9 cellular contexts compared by ENCODE assay signal in genomic region chr16:27314986-27315332, GRCh38. TPM values are rescaled to one million over a fixed set of nuclear protein-coding genes. Genes with fewer than 3 reads are reported as not detected.
A peak's percentile ranks its signal among the peaks of the same experiment; 100 is the strongest.
DNase-seq lines count a peak whose midpoint lies in the region; ATAC-seq and TF ChIP-seq lines count a peak whose summit lies in the region.
"Had no signal": no experiment of that assay in that cellular context is flagged by ENCODE, and none has a peak within 500 bp of the region (broad histone marks: within the 10 kb centered on the region; RNA-seq: fewer than 3 reads in every experiment).

No MANE protein-coding gene starts in this region.

- H3K36me3 ChIP-seq in DND-41 (ENCODE audit: insufficient read depth, low read length) (peaks cover 7% of the 10 kb centered on the region; the same call in 1 of the 2 replicates), esophagus squamous epithelium (peaks cover 0 to 2% (median 0%) of the 10 kb centered on the region in 3 donors), prostate gland (no peaks in the 10 kb centered on the region)

- CTCF ChIA-PET in T-cell (lab: Charles Lee): interaction anchor here (1.2 to 1.7 kb wide), 2 partner anchors 135 to 143 kb away, joined by 5 to 7 read pairs; no protein-coding TSS in a partner anchor

- H3K36me3 Mint-ChIP-seq in T-cell: peaks cover 14% of the 10 kb centered on the region

- H3K9me3 ChIP-seq in DND-41 (ENCODE audit: insufficient read depth, low read length, severe bottlenecking): no peaks in the 10 kb centered on the region
- H3K9me3 ChIP-seq in esophagus squamous epithelium: no peaks in the 10 kb centered on the region
- no peaks in the 10 kb centered on the region for H3K9me3 ChIP-seq in prostate gland

- TF ChIP-seq POLR2A in esophagus squamous epithelium (IDR thresholded peaks at IDR 0.05) (peak in 1 of 4 donors; percentile 9), prostate gland (IDR thresholded peaks at IDR 0.05) (no peak)

- H3K4me3 ChIP-seq in DND-41 (ENCODE audit: low read depth in 1 of 2, low read length in 2 of 2) (peak overlapping the region; percentile 13 to 86; a peak in 3 of 4 replicates), esophagus squamous epithelium (peak overlapping the region; percentile 79 to 98 (median 88)), prostate gland (peak overlapping the region in 1 of 2 donors; percentile 76)

- H4K20me1 ChIP-seq in DND-41 (ENCODE audit: insufficient read depth, low read length): peaks cover 29% of the 10 kb centered on the region

- no peaks in the 10 kb centered on the region for H3K9me3 Mint-ChIP-seq in T-cell

- H3K27me3 ChIP-seq in DND-41 (ENCODE audit: insufficient read depth, low read length, poor library complexity) (no peaks in the 10 kb centered on the region), esophagus squamous epithelium (no peaks in the 10 kb centered on the region), prostate gland (replicated peaks; ENCODE audit: insufficient read depth) (no peaks in the 10 kb centered on the region)

- TF ChIP-seq CTCF in DND-41 (IDR thresholded peaks at IDR 0.05; ENCODE audit: borderline replicate concordance, extremely low read depth, low read length, poor library complexity, severe bottlenecking): no peak
- TF ChIP-seq CTCF in esophagus squamous epithelium (IDR thresholded peaks at IDR 0.05): no peak
- TF ChIP-seq CTCF in prostate gland (IDR thresholded peaks at IDR 0.05): no peak

- H3K4me2 ChIP-seq in DND-41 (ENCODE audit: insufficient read depth, low read length): peak overlapping the region; percentile 96

- no peaks in the 10 kb centered on the region for H3K27me3 Mint-ChIP-seq in T-cell

- H3K27ac ChIP-seq in DND-41 (ENCODE audit: low read length) (peak overlapping the region; percentile 65), esophagus squamous epithelium (peak overlapping the region; percentile 97 to 100 (median 99)), prostate gland (peak overlapping the region; percentile 91 to 92)
- H3K27ac ChIP-seq: SK-N-MC had no signal

- H3K4me1 ChIP-seq in DND-41 (ENCODE audit: insufficient read depth, low read length): peaks cover 56% of the 10 kb centered on the region
- peaks cover 49 to 66% (median 51%) of the 10 kb centered on the region in 3 donors for H3K4me1 ChIP-seq in esophagus squamous epithelium
- H3K4me1 ChIP-seq in prostate gland (replicated peaks): peaks cover 6% of the 10 kb centered on the region

- ATAC-seq in DND-41 (ENCODE audit: insufficient read depth, low read depth): no peak
- ATAC-seq in T-cell (replicated peaks in 1 of 4): no peak
- ATAC-seq in HG02588 (IDR thresholded peaks at IDR 0.05; ENCODE audit: unreplicated experiment): no peak
- ATAC-seq in HG02759 (IDR thresholded peaks at IDR 0.05; ENCODE audit: unreplicated experiment): no peak
- no peak for ATAC-seq in GM21447 (IDR thresholded peaks at IDR 0.05; ENCODE audit: unreplicated experiment)

- POLR2A ChIA-PET in T-cell (lab: Charles Lee): interaction anchor here in 1 of 2 donors (0.6 kb wide), 2 partner anchors 10 to 79 kb away, joined by 3 read pairs; no protein-coding TSS in a partner anchor

- DNase-seq in DND-41 (no peak), T-cell (no peak), esophagus squamous epithelium (lab: John Stamatoyannopoulos, UW) (no peak), prostate gland (ENCODE audit: low spot score) (no peak), T-helper 9 cell (no peak)

- peaks cover 62% of the 10 kb centered on the region for H3K79me2 ChIP-seq in DND-41 (ENCODE audit: insufficient read depth, low read length)

- H3K27ac Mint-ChIP-seq in T-cell: peak overlapping the region; percentile 94 to 99

- H2AFZ ChIP-seq in DND-41 (ENCODE audit: low read depth, low read length): no peak overlapping the region

- intact Hi-C loops in esophagus squamous epithelium (cut with DNase I): no loop called here
- intact Hi-C loops in prostate gland (cut with DNase I): loop anchor here (5.0 kb wide), 3 partner anchors 52 to 73 kb away; no protein-coding TSS in a partner anchor

- peaks cover 59 to 65% (median 62%) of the 10 kb centered on the region in 3 donors for H3K4me1 Mint-ChIP-seq in T-cell

- peak overlapping the region; percentile 85 to 100 (median 94) for H3K4me3 Mint-ChIP-seq in T-cell

- peak overlapping the region; percentile 99 for H3K9ac ChIP-seq in DND-41 (ENCODE audit: low read depth, low read length)

- WGBS in esophagus squamous epithelium, 2 donors: 44 to 56% methylated on average over 1 of the region's 2 CpGs
- WGBS in prostate gland: 54% methylated on average over 2 of the region's 2 CpGs

RNA-seq across cellular contexts. Expression of gene IL4R, which starts 1.2 kb away (rescaled TPM):
- total RNA-seq in T-cell: 100 to 1,000 TPM; 186 to 281 (median 221) TPM
- 10 to 100 TPM; 84.9 to 97.9 (median 89.8) TPM for total RNA-seq in esophagus squamous epithelium
- total RNA-seq in prostate gland: 10 to 100 TPM; 30.7 to 89.2 TPM

RNA-seq across cellular contexts. Expression of gene NSMCE1, which starts 46.4 kb away (rescaled TPM):
- 10 to 100 TPM; 53.5 to 83.2 (median 73.9) TPM for total RNA-seq in T-cell
- total RNA-seq in esophagus squamous epithelium: 10 to 100 TPM; 22.4 to 92.4 (median 29.5) TPM
- total RNA-seq in prostate gland: 10 to 100 TPM; 55.4 to 71.7 TPM
